ENCODE assay signal across 8 cellular contexts in genomic region chr20:38434310-38434741, GRCh38. TPM values are rescaled to one million over a fixed set of nuclear protein-coding genes. Genes with fewer than 3 reads are reported as not detected.
A peak's percentile ranks its signal among the peaks of the same experiment; 100 is the strongest.
DNase-seq lines count a peak whose midpoint lies in the region; ATAC-seq and TF ChIP-seq lines count a peak whose summit lies in the region.

No MANE protein-coding gene starts in this region.

- no peak for TF ChIP-seq CTCF in HL-60 (IDR thresholded peaks at IDR 0.05; ENCODE audit: insufficient read depth, low read length)
- no peak for TF ChIP-seq CTCF in nephron (IDR thresholded peaks at IDR 0.05; ENCODE audit: unreplicated experiment in 3 of 3)

- CTCF ChIA-PET in activated CD4-positive, alpha-beta T cell treated with anti-CD3 and anti-CD28 coated beads, Interleukin-2, amount 10 ng/mL, durations not matched to agents 7 days and 5 days (lab: Charles Lee) = interaction anchor here (1.5 to 4.5 kb wide), 8 partner anchors 8 to 39 kb away, joined by 3 to 88 read pairs (median 12); partner anchors contain the start of gene RALGAPB

- DNase-seq in CD1c-positive myeloid dendritic cell (ENCODE audit: extremely low spot score) (peak; percentile 74), HL-60 (ENCODE audit: low read depth in 1 of 2, low spot score in 1 of 2) (peak; percentile 30 to 58), erythroblast (lab: John Stamatoyannopoulos, UW) (peak; percentile 72 to 73), DMS79 treated with DMSO at 0.1 percent for 48 hours (lab: John Stamatoyannopoulos, UW) (no peak), COR-L47 (lab: John Stamatoyannopoulos, UW) (no peak)
- DNase-seq in activated CD4-positive, alpha-beta T cell treated with anti-CD3 and anti-CD28 coated beads, Interleukin-2, amount 10 ng/mL, durations not matched to agents 7 days and 5 days = peak; percentile 16

- no peaks in the 10 kb centered on the region for H3K9me3 Mint-ChIP-seq in activated CD4-positive, alpha-beta T cell treated with anti-CD3 and anti-CD28 coated beads, Interleukin-2, amount 10 ng/mL, durations not matched to agents 7 days and 5 days
- H3K9me3 Mint-ChIP-seq in nephron = peaks cover 3% of the 10 kb centered on the region

- TF ChIP-seq POLR2A in erythroblast (IDR thresholded peaks at IDR 0.05; ENCODE audit: low read length) = no peak

- peak overlapping the region; percentile 82 for H3K4me3 Mint-ChIP-seq in activated CD4-positive, alpha-beta T cell treated with anti-CD3 and anti-CD28 coated beads, Interleukin-2, amount 10 ng/mL, durations not matched to agents 7 days and 5 days
- H3K4me3 Mint-ChIP-seq in nephron = peak overlapping the region; percentile 94 to 99 (median 97)

- no peaks in the 10 kb centered on the region for H3K27me3 ChIP-seq in HL-60 (ENCODE audit: insufficient read depth, poor library complexity, severe bottlenecking)

- peak overlapping the region; percentile 91 for H3K27ac Mint-ChIP-seq in activated CD4-positive, alpha-beta T cell treated with anti-CD3 and anti-CD28 coated beads, Interleukin-2, amount 10 ng/mL, durations not matched to agents 7 days and 5 days
- H3K27ac Mint-ChIP-seq in nephron = peak overlapping the region; percentile 87 to 96 (median 95)

- POLR2A ChIA-PET in activated CD4-positive, alpha-beta T cell treated with anti-CD3 and anti-CD28 coated beads, Interleukin-2, amount 10 ng/mL, durations not matched to agents 7 days and 5 days (lab: Charles Lee) = interaction anchor here (0.6 to 2.1 kb wide), 2 partner anchors 13 to 18 kb away, joined by 3 to 23 read pairs; no protein-coding TSS in a partner anchor

- H3K4me3 ChIP-seq in HL-60 (replicated peaks; ENCODE audit: insufficient read depth, low read length) = peak overlapping the region; percentile 87

- peak overlapping the region; percentile 95 for H3K27ac ChIP-seq in HL-60 (replicated peaks)

- H3K36me3 Mint-ChIP-seq in activated CD4-positive, alpha-beta T cell treated with anti-CD3 and anti-CD28 coated beads, Interleukin-2, amount 10 ng/mL, durations not matched to agents 7 days and 5 days (ENCODE audit: low read depth) = peaks cover 51% of the 10 kb centered on the region
- H3K36me3 Mint-ChIP-seq in nephron (ENCODE audit: low read depth) = peaks cover 46% of the 10 kb centered on the region

- ATAC-seq in HG02884 (IDR thresholded peaks at IDR 0.05; ENCODE audit: unreplicated experiment) = no peak

- peaks cover 44% of the 10 kb centered on the region for H3K4me1 Mint-ChIP-seq in activated CD4-positive, alpha-beta T cell treated with anti-CD3 and anti-CD28 coated beads, Interleukin-2, amount 10 ng/mL, durations not matched to agents 7 days and 5 days
- peaks cover 16% of the 10 kb centered on the region for H3K4me1 Mint-ChIP-seq in nephron

- H3K27me3 Mint-ChIP-seq in activated CD4-positive, alpha-beta T cell treated with anti-CD3 and anti-CD28 coated beads, Interleukin-2, amount 10 ng/mL, durations not matched to agents 7 days and 5 days = peaks cover 7% of the 10 kb centered on the region
- peaks cover 6% of the 10 kb centered on the region for H3K27me3 Mint-ChIP-seq in nephron (ENCODE audit: low read depth)

RNA-seq across cellular contexts. Expression of gene SNHG17, which starts 0.8 kb away (rescaled TPM):
- total RNA-seq in activated CD4-positive, alpha-beta T cell treated with anti-CD3 and anti-CD28 coated beads, Interleukin-2, amount 10 ng/mL, durations not matched to agents 7 days and 5 days = 10 to 100 TPM; 40.7 to 40.8 TPM

RNA-seq across cellular contexts. Expression of gene RALGAPB, which starts 38.3 kb away (rescaled TPM):
- 10 to 100 TPM; 31.1 to 36.7 TPM for total RNA-seq in activated CD4-positive, alpha-beta T cell treated with anti-CD3 and anti-CD28 coated beads, Interleukin-2, amount 10 ng/mL, durations not matched to agents 7 days and 5 days

Comparison
In these comparisons a context has a peak if more than half of its experiments do, and no peak if none do; other contexts are left out.
1. DNase-seq: peak in CD1c-positive myeloid dendritic cell (single experiment), HL-60 (2 of 2), activated CD4-positive, alpha-beta T cell treated with anti-CD3 and anti-CD28 coated beads, Interleukin-2, amount 10 ng/mL, durations not matched to agents 7 days and 5 days (single experiment) and erythroblast (2 of 2); none in DMS79 treated with DMSO at 0.1 percent for 48 hours (single experiment) and COR-L47 (single experiment).